In genomic region chr1:31412732-31413404, GRCh38 we compare ENCODE assay signal across 8 cellular contexts. TPM values are rescaled to one million over a fixed set of nuclear protein-coding genes. Genes with fewer than 3 reads are reported as not detected.
DNase-seq lines count a peak whose midpoint lies in the region; ATAC-seq and TF ChIP-seq lines count a peak whose summit lies in the region.

Gene SERINC2 (plus strand): TSS chr1:31413213. CDS start chr1:31413266, 53 bp downstream.

- H3K36me3 Mint-ChIP-seq in activated CD4-positive, alpha-beta T cell treated with anti-CD3 and anti-CD28 coated beads for 36 hours (ENCODE audit: low read depth) = no peaks in the 10 kb centered on the region
- H3K36me3 Mint-ChIP-seq in activated T-helper 17 cell treated with anti-CD3 and anti-CD28 coated beads, Interleukin-2, amount 50 U/mL, for 72 hours (ENCODE audit: low read depth) = no peaks in the 10 kb centered on the region

- no peaks in the 10 kb centered on the region for H3K9me3 ChIP-seq in psoas muscle

- H4K20me1 ChIP-seq in KMS-11 (ENCODE audit: insufficient read depth) = no peaks in the 10 kb centered on the region

- TF ChIP-seq CTCF in KMS-11 (conservative IDR thresholded peaks at IDR 0.05; ENCODE audit: low read depth, low read length) = no peak
- no peak for TF ChIP-seq CTCF in psoas muscle (IDR thresholded peaks at IDR 0.05)

- H3K4me3 ChIP-seq in KMS-11 (IDR thresholded peaks at IDR 0.05; ENCODE audit: insufficient read depth, low read depth, low read length) (peak within 1 kb of the TSS; percentile 64), psoas muscle (peak within 1 kb of the TSS; percentile 91)

- peak; percentile 69 for ATAC-seq in activated CD4-positive, alpha-beta T cell treated with anti-CD3 and anti-CD28 coated beads for 36 hours
- peak; percentile 72 for ATAC-seq in activated T-helper 17 cell treated with anti-CD3 and anti-CD28 coated beads, Interleukin-2, amount 50 U/mL, for 72 hours (replicated peaks)
- ATAC-seq in Right ventricle myocardium superior (ENCODE audit: poor library complexity) (peak; percentile 74), psoas muscle (peak; percentile 28 to 62 (median 47))

- peak within 1 kb of the TSS; percentile 73 for H3K4me3 Mint-ChIP-seq in activated CD4-positive, alpha-beta T cell treated with anti-CD3 and anti-CD28 coated beads for 36 hours
- H3K4me3 Mint-ChIP-seq in activated T-helper 17 cell treated with anti-CD3 and anti-CD28 coated beads, Interleukin-2, amount 50 U/mL, for 72 hours = peak within 1 kb of the TSS; percentile 86

- H3K4me2 ChIP-seq in KMS-11 = peak within 1 kb of the TSS; percentile 80

- 2 to 3% (median 2%) methylated on average over 36 to 63 of the region's 63 CpGs for WGBS in psoas muscle, 3 donors

- H3K79me2 ChIP-seq in KMS-11 (ENCODE audit: insufficient read depth, low read depth) = no peaks in the 10 kb centered on the region

- POLR2A ChIA-PET in activated CD4-positive, alpha-beta T cell treated with anti-CD3 and anti-CD28 coated beads for 36 hours (lab: Charles Lee) = no interaction called here

- H3K27me3 Mint-ChIP-seq in activated CD4-positive, alpha-beta T cell treated with anti-CD3 and anti-CD28 coated beads for 36 hours = peaks cover 55% of the 10 kb centered on the region
- peaks cover 68% of the 10 kb centered on the region for H3K27me3 Mint-ChIP-seq in activated T-helper 17 cell treated with anti-CD3 and anti-CD28 coated beads, Interleukin-2, amount 50 U/mL, for 72 hours

- H3K9me3 Mint-ChIP-seq in activated CD4-positive, alpha-beta T cell treated with anti-CD3 and anti-CD28 coated beads for 36 hours (ENCODE audit: low read depth) = no peaks in the 10 kb centered on the region
- no peaks in the 10 kb centered on the region for H3K9me3 Mint-ChIP-seq in activated T-helper 17 cell treated with anti-CD3 and anti-CD28 coated beads, Interleukin-2, amount 50 U/mL, for 72 hours

- no peaks in the 10 kb centered on the region for H3K4me1 ChIP-seq in KMS-11 (ENCODE audit: low read depth, poor library complexity, severe bottlenecking)
- H3K4me1 ChIP-seq in psoas muscle = peaks cover 15% of the 10 kb centered on the region

- H3K9ac ChIP-seq in KMS-11 = peak within 1 kb of the TSS; percentile 37; the same call in 1 of the 2 replicates

- H3K27ac Mint-ChIP-seq in activated CD4-positive, alpha-beta T cell treated with anti-CD3 and anti-CD28 coated beads for 36 hours = no peak within 1 kb of the TSS
- no peak within 1 kb of the TSS for H3K27ac Mint-ChIP-seq in activated T-helper 17 cell treated with anti-CD3 and anti-CD28 coated beads, Interleukin-2, amount 50 U/mL, for 72 hours

- peak within 1 kb of the TSS; percentile 97 for H2AFZ ChIP-seq in KMS-11 (ENCODE audit: low read depth)

- peak; percentile 46 for DNase-seq in activated CD4-positive, alpha-beta T cell treated with anti-CD3 and anti-CD28 coated beads for 36 hours
- DNase-seq in activated CD4-positive, alpha-beta T cell treated with anti-CD3 and anti-CD28 coated beads, Interleukin-2, amount 50 U/mL, for 4 hours = no peak
- DNase-seq in Right ventricle myocardium superior = peak; percentile 42
- DNase-seq in psoas muscle = peak in 1 of 2 donors; percentile 35
- DNase-seq in NAMALWA (ENCODE audit: low spot score) = no peak
- no peak for DNase-seq in NCI-H446 treated with DMSO at 0.1 percent for 48 hours (lab: John Stamatoyannopoulos, UW)

- H3K4me1 Mint-ChIP-seq in activated CD4-positive, alpha-beta T cell treated with anti-CD3 and anti-CD28 coated beads for 36 hours = peaks cover 8% of the 10 kb centered on the region
- peaks cover 5% of the 10 kb centered on the region for H3K4me1 Mint-ChIP-seq in activated T-helper 17 cell treated with anti-CD3 and anti-CD28 coated beads, Interleukin-2, amount 50 U/mL, for 72 hours

- intact Hi-C loops in activated CD4-positive, alpha-beta T cell treated with anti-CD3 and anti-CD28 coated beads for 36 hours (cut with DNase I, micrococcal nuclease) = loop anchor here in 1 of 2 experiments (2.0 to 10.0 kb wide), 2 partner anchors 258 to 698 kb away; no protein-coding TSS in a partner anchor
- intact Hi-C loops in Right ventricle myocardium superior (cut with DNase I) = loop anchor here (10.0 kb wide), 1 partner anchor 68 kb away; no protein-coding TSS in a partner anchor
- intact Hi-C loops in psoas muscle (cut with DNase I) = no loop called here

- CTCF ChIA-PET in activated CD4-positive, alpha-beta T cell treated with anti-CD3 and anti-CD28 coated beads for 36 hours (lab: Charles Lee) = interaction anchor here (1.9 to 3.5 kb wide), 2 partner anchors 18 to 136 kb away, joined by 10 to 22 read pairs; no protein-coding TSS in a partner anchor

- H3K27ac ChIP-seq in KMS-11 (no peak within 1 kb of the TSS), psoas muscle (peak within 1 kb of the TSS; percentile 94)

- H3K36me3 ChIP-seq in KMS-11 (ENCODE audit: insufficient read depth) (no peaks in the 10 kb centered on the region), psoas muscle (ENCODE audit: insufficient read depth in 1 of 2, low read depth in 1 of 2) (no peaks in the 10 kb centered on the region)

- H3K27me3 ChIP-seq in KMS-11 (ENCODE audit: insufficient read depth, low read depth) = peaks cover 27% of the 10 kb centered on the region
- peaks cover 0 to 3% (median 1%) of the 10 kb centered on the region in 3 donors for H3K27me3 ChIP-seq in psoas muscle (ENCODE audit: insufficient read depth in 3 of 3, low read length in 2 of 3)

RNA-seq across cellular contexts. Expression of gene SERINC2, which starts in this region (rescaled TPM):
- under 1 TPM in 1 of 2 experiments, not detected in 1; 0.14 TPM for total RNA-seq in activated CD4-positive, alpha-beta T cell treated with anti-CD3 and anti-CD28 coated beads for 36 hours
- total RNA-seq in activated T-helper 17 cell treated with anti-CD3 and anti-CD28 coated beads, Interleukin-2, amount 50 U/mL, for 72 hours = under 1 TPM in 1 of 2 donors, not detected in 1; 0.13 TPM
- 1.5 TPM for total RNA-seq in Right ventricle myocardium superior
- 10 to 100 TPM; 26.4 to 50.7 (median 30.4) TPM for total RNA-seq in psoas muscle
- 10 to 100 TPM; 13.4 to 93.4 (median 33.5) TPM for polyA plus RNA-seq in psoas muscle

Comparison
In these comparisons a context has a peak if more than half of its experiments do, and no peak if none do; other contexts are left out.
1. RNA of gene SERINC2 (total RNA-seq): 26.4 to 50.7 TPM in psoas muscle; 1.5 TPM in Right ventricle myocardium superior (single experiment), 0.14 TPM in activated CD4-positive, alpha-beta T cell treated with anti-CD3 and anti-CD28 coated beads for 36 hours and 0.13 TPM in activated T-helper 17 cell treated with anti-CD3 and anti-CD28 coated beads, Interleukin-2, amount 50 U/mL, for 72 hours; every median in the first group is over 10 times any median in the second.
2. Peak in DNase-seq and ATAC-seq in activated CD4-positive, alpha-beta T cell treated with anti-CD3 and anti-CD28 coated beads for 36 hours; RNA of the gene not detected or under 1 TPM.
3. Peak in ATAC-seq in activated T-helper 17 cell treated with anti-CD3 and anti-CD28 coated beads, Interleukin-2, amount 50 U/mL, for 72 hours; RNA of the gene not detected or under 1 TPM.
4. Peak in every context shown above with its lines, with median percentiles within 50 percentile points of each other: ATAC-seq.